Comparison of ENCODE assay signal across 8 cellular contexts in genomic region chr2:88627856-88628568, GRCh38. TPM values are rescaled to one million over a fixed set of nuclear protein-coding genes. Genes with fewer than 3 reads are reported as not detected.
DNase-seq lines count a peak whose midpoint lies in the region; ATAC-seq and TF ChIP-seq lines count a peak whose summit lies in the region.

No MANE protein-coding gene starts in this region.

- H3K4me3 ChIP-seq in DOHH2 (ENCODE audit: low read length) (peak overlapping the region; percentile 83), SK-N-SH (ENCODE audit: low read depth in 2 of 2, low read length in 1 of 2) (peak overlapping the region; percentile 62), heart right ventricle (peak overlapping the region; percentile 12 to 95 (median 66)), aorta (ENCODE audit: low read length in 2 of 2) (peak overlapping the region; percentile 21 to 73)

- H3K4me2 ChIP-seq in DOHH2 (ENCODE audit: low read length) (peak overlapping the region; percentile 77), SK-N-SH (peak overlapping the region; percentile 75)

- 8% methylated on average over 21 of the region's 21 CpGs for WGBS in SK-N-SH (ENCODE audit: low lambda C conversion rate)
- 3 to 4% methylated on average over 21 of the region's 21 CpGs for WGBS in heart right ventricle, 2 donors
- WGBS in aorta, 2 donors, result 3% methylated on average over 21 of the region's 21 CpGs

- H3K36me3 ChIP-seq in DOHH2 (ENCODE audit: control insufficient read depth, low read length) (peaks cover 41% of the 10 kb centered on the region), SK-N-SH (replicated peaks in 1 of 2; ENCODE audit: control insufficient read depth in 1 of 2, insufficient read depth in 2 of 2, low read length in 1 of 2) (peaks cover 0 to 4% of the 10 kb centered on the region in 2 experiments), heart right ventricle (no peaks in the 10 kb centered on the region), aorta (ENCODE audit: control insufficient read depth in 1 of 2, insufficient read depth in 2 of 2, low read length in 1 of 2) (no peaks in the 10 kb centered on the region)

- no peak for TF ChIP-seq RAD21 in SK-N-SH (IDR thresholded peaks at IDR 0.05; ENCODE audit: low read length)

- intact Hi-C loops in heart right ventricle (cut with DNase I) (loop anchor here in 6 of 10 donors (1.0 to 5.0 kb wide), 7 partner anchors 27 to 64 kb away; partner anchors contain the start of gene RPIA (in 2 of the 6)), aorta (cut with DNase I) (loop anchor here in 1 of 2 donors (1.0 kb wide), 1 partner anchor 63 kb away; the partner anchor contains the start of gene RPIA)

- H4K20me1 ChIP-seq in DOHH2 (ENCODE audit: control insufficient read depth, insufficient read depth, low read depth, low read length) (no peaks in the 10 kb centered on the region), SK-N-SH (ENCODE audit: insufficient read depth) (no peaks in the 10 kb centered on the region)

- DNase-seq in HuH-7.5 (ENCODE audit: low spot score), result peak; percentile 33
- peak; percentile 65 for DNase-seq in SK-N-SH
- peak; percentile 72 for DNase-seq in activated naive CD4-positive, alpha-beta T cell treated with anti-CD3 and anti-CD28 coated beads, Interleukin-2, amount 50 U/mL, for 16 hours
- peak; percentile 88 to 94 for DNase-seq in heart right ventricle
- peak; percentile 83 for DNase-seq in pulmonary artery endothelial cell (ENCODE audit: low read depth, low spot score)
- DNase-seq in aorta, result peak; percentile 96 to 97

- H2AFZ ChIP-seq in SK-N-SH (ENCODE audit: low read depth), result peak overlapping the region; percentile 75

- H3K79me2 ChIP-seq in DOHH2 (ENCODE audit: control insufficient read depth, low read length) (peaks cover 60% of the 10 kb centered on the region), SK-N-SH (ENCODE audit: insufficient read depth) (peaks cover 38% of the 10 kb centered on the region)

- TF ChIP-seq EP300 in SK-N-SH (IDR thresholded peaks at IDR 0.05; ENCODE audit: borderline replicate concordance in 1 of 2, low read depth in 1 of 2, low read length in 1 of 2), result no peak

- peak; percentile 53 for ATAC-seq in GM21528 (IDR thresholded peaks at IDR 0.05; ENCODE audit: low FRiP score, unreplicated experiment)
- ATAC-seq in heart right ventricle, result peak; percentile 74 to 89 (median 84)
- peak; percentile 92 for ATAC-seq in aorta (ENCODE audit: low FRiP score)

- POLR2A ChIA-PET in SK-N-SH (lab: Yijun Ruan, JAX), result interaction anchor here (1.0 to 1.2 kb wide), 2 partner anchors 21 to 28 kb away, joined by 3 to 5 read pairs; no protein-coding TSS in a partner anchor

- H3K9ac ChIP-seq in SK-N-SH, result peak overlapping the region; percentile 85

- H3K9me3 ChIP-seq in DOHH2 (ENCODE audit: control insufficient read depth, insufficient read depth, low read length), result no peaks in the 10 kb centered on the region
- no peaks in the 10 kb centered on the region for H3K9me3 ChIP-seq in SK-N-SH
- no peaks in the 10 kb centered on the region for H3K9me3 ChIP-seq in heart right ventricle
- no peaks in the 10 kb centered on the region for H3K9me3 ChIP-seq in aorta (ENCODE audit: control insufficient read depth, low read length)

- H3K27me3 ChIP-seq in DOHH2 (ENCODE audit: control insufficient read depth, low read length), result no peaks in the 10 kb centered on the region
- H3K27me3 ChIP-seq in SK-N-SH (ENCODE audit: insufficient read depth), result no peaks in the 10 kb centered on the region
- no peaks in the 10 kb centered on the region for H3K27me3 ChIP-seq in heart right ventricle
- no peaks in the 10 kb centered on the region for H3K27me3 ChIP-seq in aorta (ENCODE audit: control insufficient read depth in 1 of 2, insufficient read depth in 2 of 2, low read length in 1 of 2)

- H3F3A ChIP-seq in DOHH2 (ENCODE audit: control insufficient read depth, insufficient read depth), result peaks cover 5% of the 10 kb centered on the region; the same call in 1 of the 2 replicates
- peaks cover 9% of the 10 kb centered on the region for H3F3A ChIP-seq in SK-N-SH (replicated peaks; ENCODE audit: insufficient read depth)

- H3K4me1 ChIP-seq in DOHH2 (ENCODE audit: control insufficient read depth, low read length), result peaks cover 39% of the 10 kb centered on the region
- peaks cover 5 to 11% of the 10 kb centered on the region in 2 experiments; a peak in 3 of 4 replicates for H3K4me1 ChIP-seq in SK-N-SH (ENCODE audit: control insufficient read depth in 1 of 2, insufficient read depth in 2 of 2, low read depth in 1 of 2, low read length in 1 of 2)
- peaks cover 0 to 47% (median 38%) of the 10 kb centered on the region in 9 donors for H3K4me1 ChIP-seq in heart right ventricle
- H3K4me1 ChIP-seq in aorta (ENCODE audit: control insufficient read depth in 1 of 2, insufficient read depth in 2 of 2, low read length in 2 of 2), result peaks cover 0 to 5% of the 10 kb centered on the region in 2 donors

- no peak for TF ChIP-seq CTCF in DOHH2 (IDR thresholded peaks at IDR 0.05; ENCODE audit: low read depth, low read length, poor library complexity, severe bottlenecking)
- no peak for TF ChIP-seq CTCF in SK-N-SH (IDR thresholded peaks at IDR 0.05)
- TF ChIP-seq CTCF in heart right ventricle (IDR thresholded peaks at IDR 0.05), result no peak

- peak overlapping the region; percentile 88 for H3K27ac ChIP-seq in DOHH2 (ENCODE audit: low read depth, low read length)
- peak overlapping the region; percentile 96 to 98 for H3K27ac ChIP-seq in SK-N-SH (ENCODE audit: low read depth in 2 of 2, low read length in 1 of 2)
- H3K27ac ChIP-seq in heart right ventricle, result peak overlapping the region; percentile 81 to 99 (median 95)
- H3K27ac ChIP-seq in aorta (ENCODE audit: low read depth in 1 of 2, low read length in 2 of 2), result peak overlapping the region; percentile 62 to 100

- CTCF ChIA-PET in SK-N-SH (lab: Yijun Ruan, JAX), result interaction anchor here (1.0 to 2.7 kb wide), 5 partner anchors 23 to 44 kb away, joined by 3 to 9 read pairs (median 4); no protein-coding TSS in a partner anchor

- H3K9me2 ChIP-seq in DOHH2 (replicated peaks; ENCODE audit: control insufficient read depth, low read length) (no peaks in the 10 kb centered on the region), SK-N-SH (no peaks in the 10 kb centered on the region)

TF ChIP-seq in SK-N-SH, 30 proteins besides CTCF, POLR2A, EP300 and RAD21 (continues in another document):
- TF ChIP-seq RCOR1 (IDR thresholded peaks at IDR 0.05; ENCODE audit: low read length), result no peak
- no peak for TF ChIP-seq IRF3 (IDR thresholded peaks at IDR 0.05; ENCODE audit: low read depth, low read length)
- TF ChIP-seq PBX3 (IDR thresholded peaks at IDR 0.05), result no peak
- no peak for TF ChIP-seq RXRA (IDR thresholded peaks at IDR 0.05; ENCODE audit: borderline replicate concordance, low read depth)
- no peak for TF ChIP-seq JUND (IDR thresholded peaks at IDR 0.05)
- no peak for TF ChIP-seq USF1 (IDR thresholded peaks at IDR 0.05; ENCODE audit: borderline replicate concordance, low read depth)
- no peak for TF ChIP-seq CHD2 (IDR thresholded peaks at IDR 0.05; ENCODE audit: low read length, partially characterized antibody)
- peak; percentile 77 for TF ChIP-seq MAX (IDR thresholded peaks at IDR 0.05; ENCODE audit: low read depth)
- no peak for TF ChIP-seq MXI1 (IDR thresholded peaks at IDR 0.05; ENCODE audit: low read depth, low read length)
- TF ChIP-seq EZH2phosphoT487 (IDR thresholded peaks at IDR 0.05; ENCODE audit: borderline replicate concordance, low read depth), result no peak
- TF ChIP-seq TAF1 (IDR thresholded peaks at IDR 0.05; ENCODE audit: borderline replicate concordance, low read depth, low read length), result peak; percentile 66; the same call in 1 of the 2 replicates
- no peak for TF ChIP-seq GABPA (IDR thresholded peaks at IDR 0.05; ENCODE audit: low read depth)
- TF ChIP-seq ELF1 (IDR thresholded peaks at IDR 0.05), result no peak

RNA-seq across cellular contexts. Expression of gene EIF2AK3, which starts 0.7 kb away (rescaled TPM):
- 2.2 and 4.8 TPM in 2 replicates for polyA plus RNA-seq in SK-N-SH (2012; rRNA removed)
- polyA plus RNA-seq in SK-N-SH (2012; cell fraction: cytosol; rRNA removed), result 4.2 and 4.8 TPM in 2 replicates
- polyA plus RNA-seq in SK-N-SH (2012; cell fraction: nucleus; rRNA removed), result 4.8 and 9.9 TPM in 2 replicates
- total RNA-seq in heart right ventricle, result 10 to 100 TPM in 6 of 10 donors, 1 to 10 TPM in 4; 5.9 to 21.5 (median 10.4) TPM
- 1 to 10 TPM; 4.6 to 9.6 TPM for polyA plus RNA-seq in heart right ventricle
- total RNA-seq in pulmonary artery endothelial cell, result 20.8 and 26.1 TPM in 2 replicates
- 10 to 100 TPM; 24.8 to 25.3 TPM for total RNA-seq in aorta
- 10 to 100 TPM in 1 of 2 donors, 1 to 10 TPM in 1; 4.0 to 10.6 TPM for polyA plus RNA-seq in aorta

Comparison
In these comparisons a context has a peak if more than half of its experiments do, and no peak if none do; other contexts are left out.
1. Peak in every context shown above with its lines: DNase-seq, ATAC-seq, H3K4me3 ChIP-seq and H3K27ac ChIP-seq.
2. DNase-seq: peak in every context shown above with its lines; median percentile 96 in aorta; 91 in heart right ventricle; 83 in pulmonary artery endothelial cell; 72 in activated naive CD4-positive, alpha-beta T cell treated with anti-CD3 and anti-CD28 coated beads, Interleukin-2, amount 50 U/mL, for 16 hours; 65 in SK-N-SH; 33 in HuH-7.5.